Comparison of ENCODE assay signal across 9 cellular contexts in the genomic region with DNA sequence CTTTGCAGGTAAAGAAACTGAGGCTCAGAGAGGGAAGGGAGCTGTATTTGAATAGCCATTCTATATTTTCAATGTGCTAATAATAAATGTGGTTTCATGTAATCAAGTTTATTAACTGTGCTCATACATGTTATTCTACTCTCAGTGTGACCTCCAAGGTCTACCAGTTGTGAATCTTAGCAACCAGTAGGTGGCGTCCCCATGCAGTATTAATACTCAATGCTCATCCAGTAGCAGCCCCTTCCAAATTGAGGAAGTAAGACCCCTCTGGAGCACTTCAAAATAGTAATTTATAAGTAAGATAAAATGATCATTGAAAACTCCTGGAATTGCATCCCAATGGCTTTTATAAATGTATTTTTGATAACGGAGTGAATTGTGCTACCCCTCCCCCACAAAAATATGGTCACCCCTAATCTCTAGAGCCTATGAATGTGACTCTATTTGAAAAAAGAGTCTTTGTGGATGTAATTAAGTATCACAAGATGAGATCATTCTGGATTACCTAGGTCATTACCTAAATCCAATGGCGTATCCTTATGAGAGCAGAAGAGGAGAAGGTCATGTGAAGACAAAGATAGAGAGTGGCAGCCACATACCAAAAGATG. TPM values are rescaled to one million over a fixed set of nuclear protein-coding genes. Genes with fewer than 3 reads are reported as not detected.
A peak's percentile ranks its signal among the peaks of the same experiment; 100 is the strongest.
DNase-seq lines count a peak whose midpoint lies in the region; ATAC-seq lines count a peak whose summit lies in the region.
"Had no signal": no experiment of that assay in that cellular context is flagged by ENCODE, and none has a peak within 500 bp of the region (broad histone marks: within the 10 kb centered on the region; RNA-seq: fewer than 3 reads in every experiment).

No MANE protein-coding gene starts in this region.

- no peak overlapping the region for H3K4me3 Mint-ChIP-seq in naive thymus-derived CD4-positive, alpha-beta T cell

- intact Hi-C loops in naive thymus-derived CD4-positive, alpha-beta T cell (cut with micrococcal nuclease): loop anchor here (1.0 kb wide), 3 partner anchors 55 to 187 kb away; a partner anchor contains a TSS

- no peak overlapping the region for H3K4me3 ChIP-seq in naive thymus-derived CD4-positive, alpha-beta T cell (ENCODE audit: low read length)
- H3K4me3 ChIP-seq: BLaER1 had no signal

- H3K27ac Mint-ChIP-seq in naive thymus-derived CD4-positive, alpha-beta T cell: no peak overlapping the region

- H3K4me1 ChIP-seq in naive thymus-derived CD4-positive, alpha-beta T cell (ENCODE audit: control insufficient read depth in 2 of 2, insufficient read depth in 2 of 2, low read length in 2 of 2): peaks cover 4 to 16% of the 10 kb centered on the region in 2 donors

- in situ Hi-C loops in SK-MEL-5 (cut with HindIII; ENCODE audit: low pct_unique_long_range_greater_than_20kb, low sequenced_read_pairs): no loop called here

- H3K36me3 Mint-ChIP-seq in naive thymus-derived CD4-positive, alpha-beta T cell: peaks cover 0 to 15% (median 3%) of the 10 kb centered on the region in 5 donors

- H3K9me3 ChIP-seq in naive thymus-derived CD4-positive, alpha-beta T cell (ENCODE audit: control insufficient read depth in 2 of 3, low read length in 3 of 3): no peaks in the 10 kb centered on the region
- H3K9me3 ChIP-seq: BLaER1 had no signal

- H3K27me3 Mint-ChIP-seq in naive thymus-derived CD4-positive, alpha-beta T cell: no peaks in the 10 kb centered on the region

- POLR2A ChIA-PET in naive thymus-derived CD4-positive, alpha-beta T cell (lab: Charles Lee): interaction anchor here (1.0 kb wide), 1 partner anchor 54 kb away, joined by 3 read pairs; no protein-coding TSS in a partner anchor

- peaks cover 22 to 63% (median 47%) of the 10 kb centered on the region in 7 donors for H3K4me1 Mint-ChIP-seq in naive thymus-derived CD4-positive, alpha-beta T cell

- peak; percentile 96 for ATAC-seq in GM21367 (IDR thresholded peaks at IDR 0.05; ENCODE audit: unreplicated experiment)
- peak; percentile 87 for ATAC-seq in HG03565 (IDR thresholded peaks at IDR 0.05; ENCODE audit: unreplicated experiment)
- ATAC-seq in naive thymus-derived CD4-positive, alpha-beta T cell: peak; percentile 80

- H3K27ac ChIP-seq in naive thymus-derived CD4-positive, alpha-beta T cell (ENCODE audit: low read depth, low read length): no peak overlapping the region
- H3K27ac ChIP-seq: BLaER1 had no signal

- peaks cover 0 to 2% (median 0%) of the 10 kb centered on the region in 11 donors for H3K9me3 Mint-ChIP-seq in naive thymus-derived CD4-positive, alpha-beta T cell

- H3K27me3 ChIP-seq in naive thymus-derived CD4-positive, alpha-beta T cell (ENCODE audit: control insufficient read depth in 2 of 2, insufficient read depth in 2 of 2, low read length in 2 of 2): no peaks in the 10 kb centered on the region
- H3K27me3 ChIP-seq: BLaER1 had no signal

- DNase-seq in NCI-H1105 treated with DMSO at 0.1 percent for 48 hours (lab: John Stamatoyannopoulos, UW) (peak; percentile 19), NCI-H1105 (lab: John Stamatoyannopoulos, UW) (no peak), SK-MEL-5 (ENCODE audit: low read depth, low spot score) (peak; percentile 70), dermis blood vessel endothelial cell (peak; percentile 70), NCI-H1436 treated with DMSO at 0.1 percent for 48 hours (lab: John Stamatoyannopoulos, UW) (no peak)
- DNase-seq in naive thymus-derived CD4-positive, alpha-beta T cell: peak in 5 of 9 donors; percentile 14 to 39 (median 26)

- no peaks in the 10 kb centered on the region for H3K36me3 ChIP-seq in naive thymus-derived CD4-positive, alpha-beta T cell (ENCODE audit: control insufficient read depth in 2 of 3, insufficient read depth in 3 of 3, low read length in 3 of 3)

- CTCF ChIA-PET in naive thymus-derived CD4-positive, alpha-beta T cell (lab: Charles Lee): interaction anchor here (0.7 to 1.7 kb wide), 3 partner anchors 12 to 140 kb away, joined by 3 to 6 read pairs (median 3); a partner anchor contains a TSS

RNA-seq across cellular contexts. Expression of a gene that starts 20.4 kb away (rescaled TPM):
- total RNA-seq in SK-MEL-5 (2014; rRNA removed; shearing (Covaris generic)): 6.9 and 8.4 TPM in 2 replicates
- polyA plus RNA-seq in SK-MEL-5 (2015; cell fraction: cytosol; rRNA removed): 4.4 and 5.3 TPM in 2 replicates
- 22.6 and 28.1 TPM in 2 replicates for polyA plus RNA-seq in SK-MEL-5 (2015; cell fraction: nucleus; rRNA removed)
- total RNA-seq in dermis blood vessel endothelial cell: 10.2 and 10.6 TPM in 2 replicates
- total RNA-seq in naive thymus-derived CD4-positive, alpha-beta T cell: 10 to 100 TPM; 14.4 to 25.0 (median 17.2) TPM
- 1 to 10 TPM; 1.4 to 3.4 TPM for polyA plus RNA-seq in naive thymus-derived CD4-positive, alpha-beta T cell

RNA-seq across cellular contexts. Expression of a gene that starts 53.2 kb away (rescaled TPM):
- 9.1 and 10.3 TPM in 2 replicates for total RNA-seq in SK-MEL-5 (2014; rRNA removed; shearing (Covaris generic))
- polyA plus RNA-seq in SK-MEL-5 (2015; cell fraction: cytosol; rRNA removed): 7.6 and 8.4 TPM in 2 replicates
- polyA plus RNA-seq in SK-MEL-5 (2015; cell fraction: nucleus; rRNA removed): 7.8 and 12.0 TPM in 2 replicates
- total RNA-seq in dermis blood vessel endothelial cell: 32.3 and 40.9 TPM in 2 replicates
- total RNA-seq in naive thymus-derived CD4-positive, alpha-beta T cell: 10 to 100 TPM; 10.7 to 31.9 (median 11.9) TPM
- 10 to 100 TPM in 1 of 2 donors, 1 to 10 TPM in 1; 7.2 to 12.1 TPM for polyA plus RNA-seq in naive thymus-derived CD4-positive, alpha-beta T cell

Comparison
In these comparisons a context has a peak if more than half of its experiments do, and no peak if none do; other contexts are left out.
1. DNase-seq: peak in NCI-H1105 treated with DMSO at 0.1 percent for 48 hours (single experiment), SK-MEL-5 (single experiment), dermis blood vessel endothelial cell (single experiment) and naive thymus-derived CD4-positive, alpha-beta T cell (5 of 9); none in NCI-H1105 (single experiment) and NCI-H1436 treated with DMSO at 0.1 percent for 48 hours (single experiment).
2. Peak in every context shown above with its lines, with median percentiles within 50 percentile points of each other: ATAC-seq.